ENCODE assay signal across 8 cellular contexts in genomic region chr1:143903899-143904621, GRCh38.
DNase-seq lines count a peak whose midpoint lies in the region; ATAC-seq and TF ChIP-seq lines count a peak whose summit lies in the region.
"Not testable (repeated sequence)": the region's sequence is repeated elsewhere in the genome, so short reads cannot be mapped to it uniquely, and the experiment has no call there.

No MANE protein-coding gene starts in this region.

- H3K9me3 ChIP-seq in right lobe of liver, transverse colon: not testable (repeated sequence)

- H3K4me3 Mint-ChIP-seq in activated T-cell treated with anti-CD3 and anti-CD28 coated beads, Interleukin-2, amount 50 U/mL, for 4 hours, result not testable (repeated sequence)

- H3K36me3 ChIP-seq in right lobe of liver, transverse colon: not testable (repeated sequence)

- not testable (repeated sequence) for H3K9me3 Mint-ChIP-seq in activated T-cell treated with anti-CD3 and anti-CD28 coated beads, Interleukin-2, amount 50 U/mL, for 4 hours

- peak; percentile 33 to 38 for ATAC-seq in activated T-cell treated with anti-CD3 and anti-CD28 coated beads, Interleukin-2, amount 50 U/mL, for 4 hours
- ATAC-seq in right lobe of liver, result peak; percentile 18 to 48 (median 25)

- not testable (repeated sequence) for TF ChIP-seq POLR2A in right lobe of liver (IDR thresholded peaks at IDR 0.05); transverse colon (IDR thresholded peaks at IDR 0.05)

- H3K4me1 Mint-ChIP-seq in activated T-cell treated with anti-CD3 and anti-CD28 coated beads, Interleukin-2, amount 50 U/mL, for 4 hours (ENCODE audit: low read depth), result not testable (repeated sequence)

- DNase-seq in Caki2 (ENCODE audit: low read depth) (peak; percentile 69), M059J (ENCODE audit: low read depth) (peak; percentile 0), dermis blood vessel endothelial cell (peak; percentile 53), head of caudate nucleus (peak; percentile 5 to 72 (median 44)), right lobe of liver (peak in 1 of 3 donors; percentile 44), putamen (ENCODE audit: low spot score) (peak; percentile 12), transverse colon (peak; percentile 15)
- DNase-seq in activated T-cell treated with anti-CD3 and anti-CD28 coated beads, Interleukin-2, amount 50 U/mL, for 4 hours, result not testable (repeated sequence)

- peak overlapping the region in 1 of 3 donors; percentile 31 for H3K4me3 ChIP-seq in right lobe of liver
- H3K4me3 ChIP-seq in transverse colon, result peak overlapping the region in 3 of 4 donors; percentile 21 to 37 (median 25)

- not testable (repeated sequence) for H3K27me3 ChIP-seq in right lobe of liver, transverse colon

- 39% methylated on average over 16 of the region's 48 CpGs for WGBS in right lobe of liver (ENCODE audit: insufficient coverage, low coverage, low lambda C conversion rate, missing lambda C conversion rate)
- 31% methylated on average over 19 of the region's 48 CpGs; no CpG with 5 or more reads in 1 of the 2 donors for WGBS in transverse colon (ENCODE audit: low coverage in 1 of 2), 2 donors

- H3K27ac ChIP-seq in right lobe of liver, result not testable (repeated sequence)
- peak overlapping the region in 3 of 4 donors; percentile 13 to 82 (median 80) for H3K27ac ChIP-seq in transverse colon

- in situ Hi-C loops in Caki2 (cut with HindIII; ENCODE audit: low pct_unique_long_range_greater_than_20kb, low sequenced_read_pairs); transverse colon (cut with MboI; ENCODE audit: low pct_ligation_motif_present in 1 of 4, low pct_unique_long_range_greater_than_20kb in 1 of 4, low sequenced_read_pairs in 3 of 4): not testable (repeated sequence)

- TF ChIP-seq CTCF in right lobe of liver (IDR thresholded peaks at IDR 0.05); transverse colon (IDR thresholded peaks at IDR 0.05): not testable (repeated sequence)

- intact Hi-C loops in head of caudate nucleus (cut with DNase I); right lobe of liver (cut with DNase I); transverse colon (cut with DNase I; ENCODE audit: low total_unique reads): not testable (repeated sequence)

- not testable (repeated sequence) for H3K27me3 Mint-ChIP-seq in activated T-cell treated with anti-CD3 and anti-CD28 coated beads, Interleukin-2, amount 50 U/mL, for 4 hours (ENCODE audit: low read depth)

- TF ChIP-seq EP300 in transverse colon (IDR thresholded peaks at IDR 0.05; ENCODE audit: low read depth), result not testable (repeated sequence)

- H3K36me3 Mint-ChIP-seq in activated T-cell treated with anti-CD3 and anti-CD28 coated beads, Interleukin-2, amount 50 U/mL, for 4 hours (ENCODE audit: insufficient read depth), result not testable (repeated sequence)

- not testable (repeated sequence) for H3K4me1 ChIP-seq in right lobe of liver, transverse colon
